Comparison of ENCODE assay signal across 23 cellular contexts in the genomic region with DNA sequence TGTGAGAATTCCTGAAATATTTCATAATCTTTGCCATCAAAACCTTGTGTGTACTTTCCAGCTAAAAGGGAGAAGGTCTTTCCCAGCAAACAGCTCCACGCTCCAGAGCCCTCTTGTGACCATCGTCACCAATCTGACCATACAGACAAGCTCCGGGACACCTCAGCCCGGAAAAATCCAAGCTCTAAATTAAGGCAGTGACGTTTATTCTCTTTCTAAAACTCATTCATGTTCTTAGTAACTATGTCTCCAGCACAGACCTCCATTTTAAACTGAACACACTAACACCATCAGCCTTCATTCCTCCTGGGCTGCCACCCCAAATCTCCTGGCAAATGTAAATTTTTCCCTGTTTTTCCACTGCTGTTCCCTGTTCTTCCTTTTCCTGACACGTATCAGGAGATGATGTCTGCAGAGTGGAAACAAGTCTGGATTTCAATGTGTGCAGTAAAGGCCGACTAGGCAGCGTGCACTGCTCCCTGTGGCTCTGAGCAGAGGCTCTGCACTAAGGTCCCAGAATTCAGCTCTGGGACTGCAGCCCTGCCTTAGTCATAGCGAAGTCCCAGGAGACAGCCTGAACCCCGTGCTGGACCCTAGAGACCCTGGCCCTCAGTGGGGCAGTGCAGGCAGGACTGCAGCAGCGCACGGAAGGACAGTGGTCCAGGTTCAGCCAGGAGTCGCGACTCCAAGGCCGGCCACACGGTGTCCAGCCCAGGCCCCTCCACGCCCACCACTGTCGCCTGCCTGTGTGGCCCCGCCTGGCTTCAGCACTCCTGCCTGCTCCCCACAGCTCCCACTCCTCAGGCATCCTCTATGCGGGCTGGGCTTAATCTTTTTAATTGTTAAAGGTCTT.
A peak's percentile ranks its signal among the peaks of the same experiment; 100 is the strongest.
DNase-seq lines count a peak whose midpoint lies in the region; ATAC-seq and TF ChIP-seq lines count a peak whose summit lies in the region.
"Had no signal": no experiment of that assay in that cellular context is flagged by ENCODE, and none has a peak within 500 bp of the region (broad histone marks: within the 10 kb centered on the region; RNA-seq: fewer than 3 reads in every experiment).

No MANE protein-coding gene starts in this region.

- H3K4me2 ChIP-seq in trophoblast cell (ENCODE audit: low read length) = no peak overlapping the region

- H3K79me2 ChIP-seq in trophoblast cell (ENCODE audit: control insufficient read depth, insufficient read depth, low read length, poor library complexity) = no peaks in the 10 kb centered on the region

- WGBS in upper lobe of left lung, 2 donors = 68 to 79% methylated on average over 14 to 19 of the region's 20 CpGs
- no CpG with 5 or more reads among the region's 20 CpGs for WGBS in trophoblast cell (ENCODE audit: extremely low coverage, insufficient coverage, insufficient read length)

- intact Hi-C loops in cardiac septum (cut with DNase I) (no loop called here), lower lobe of right lung (cut with DNase I) (no loop called here)

- H3K27ac ChIP-seq in cardiac muscle cell = peak overlapping the region; percentile 15
- no peak overlapping the region for H3K27ac ChIP-seq in coronary artery
- no peak overlapping the region for H3K27ac ChIP-seq in lower lobe of right lung
- H3K27ac ChIP-seq in upper lobe of left lung = no peak overlapping the region
- H3K27ac ChIP-seq in trophoblast cell (ENCODE audit: low read depth, low read length) = no peak overlapping the region
- H3K27ac ChIP-seq: epithelial cell of prostate, psoas muscle, SK-N-MC had no signal

- H3K27me3 ChIP-seq in cardiac muscle cell (no peaks in the 10 kb centered on the region), lower lobe of right lung (ENCODE audit: low read depth) (no peaks in the 10 kb centered on the region), upper lobe of left lung (no peaks in the 10 kb centered on the region), trophoblast cell (ENCODE audit: insufficient read depth, low read length) (no peaks in the 10 kb centered on the region)

- no peak overlapping the region for H3K23ac ChIP-seq in trophoblast cell (ENCODE audit: low read length)

- H3K36me3 Mint-ChIP-seq in T-helper 2 cell treated with Interferon-gamma antibody and Interleukin-4, amounts not matched to agents 5 μg/mL and 100 μg/mL, for 36 hours (ENCODE audit: low read depth) = no peaks in the 10 kb centered on the region
- H3K36me3 Mint-ChIP-seq: activated naive CD4-positive, alpha-beta T cell treated with anti-CD3 and anti-CD28 coated beads, Interleukin-2, amount 50 U/mL, for 24 hours; CD14-positive monocyte; stimulated activated memory B cell treated with anti-CD40 and anti-IgM and Interleukin-4, amounts not matched to agents 10 μg/mL and 1 μg/mL and 100 μg/mL, for 72 hours had no signal

- H2AFZ ChIP-seq in trophoblast cell (ENCODE audit: insufficient read depth, low read length, poor library complexity) = no peak overlapping the region

- no peak overlapping the region for H3K27ac Mint-ChIP-seq in T-helper 2 cell treated with Interferon-gamma antibody and Interleukin-4, amounts not matched to agents 5 μg/mL and 100 μg/mL, for 36 hours
- H3K27ac Mint-ChIP-seq: activated CD4-positive, alpha-beta memory T cell treated with anti-CD3 and anti-CD28 coated beads, Interleukin-2, amount 10 ng/mL, durations not matched to agents 7 days and 5 days; activated naive CD4-positive, alpha-beta T cell treated with anti-CD3 and anti-CD28 coated beads, Interleukin-2, amount 50 U/mL, for 24 hours; CD14-positive monocyte; stimulated activated memory B cell treated with anti-CD40 and anti-IgM and Interleukin-4, amounts not matched to agents 10 μg/mL and 1 μg/mL and 100 μg/mL, for 72 hours; T-helper 1 cell treated with Interleukin-12 subunit alpha and Interleukin-12 subunit beta and Interleukin-4 antibody, amounts not matched to agents 30 μg/mL and 1 μg/mL, for 36 hours had no signal

- no peak overlapping the region for H3K14ac ChIP-seq in trophoblast cell (ENCODE audit: low read length)

- no peak overlapping the region for H3K4me3 ChIP-seq in cardiac muscle cell
- no peak overlapping the region for H3K4me3 ChIP-seq in coronary artery
- H3K4me3 ChIP-seq in lower lobe of right lung = no peak overlapping the region
- no peak overlapping the region for H3K4me3 ChIP-seq in upper lobe of left lung
- no peak overlapping the region for H3K4me3 ChIP-seq in trophoblast cell (ENCODE audit: low read depth, low read length)
- H3K4me3 ChIP-seq: psoas muscle, SK-N-MC had no signal

- H3K4me1 Mint-ChIP-seq in T-helper 2 cell treated with Interferon-gamma antibody and Interleukin-4, amounts not matched to agents 5 μg/mL and 100 μg/mL, for 36 hours (ENCODE audit: low read depth) = no peaks in the 10 kb centered on the region
- H3K4me1 Mint-ChIP-seq: activated CD4-positive, alpha-beta memory T cell treated with anti-CD3 and anti-CD28 coated beads, Interleukin-2, amount 10 ng/mL, durations not matched to agents 7 days and 5 days; activated naive CD4-positive, alpha-beta T cell treated with anti-CD3 and anti-CD28 coated beads, Interleukin-2, amount 50 U/mL, for 24 hours; CD14-positive monocyte; stimulated activated memory B cell treated with anti-CD40 and anti-IgM and Interleukin-4, amounts not matched to agents 10 μg/mL and 1 μg/mL and 100 μg/mL, for 72 hours had no signal

- DNase-seq in cardiac muscle cell (ENCODE audit: low read depth in 1 of 2, low spot score in 1 of 2) (peak in 1 of 2 donors; percentile 13), cardiac septum (ENCODE audit: low spot score) (no peak), coronary artery (ENCODE audit: low spot score) (peak; percentile 43), lower lobe of right lung (no peak), upper lobe of left lung (no peak), NCI-H187 treated with DMSO at 0.1 percent for 48 hours (lab: John Stamatoyannopoulos, UW) (no peak), trophoblast cell (no peak)
- no peak for DNase-seq in T-helper 2 cell treated with Interferon-gamma antibody and Interleukin-4, amounts not matched to agents 5 μg/mL and 100 μg/mL, for 36 hours (ENCODE audit: low spot score)
- DNase-seq: activated CD4-positive, alpha-beta memory T cell treated with anti-CD3 and anti-CD28 coated beads, Interleukin-2, amount 10 ng/mL, durations not matched to agents 7 days and 5 days; amniotic stem cell; DMS79; effector CD8-positive, alpha-beta T cell; GDM1; hypothalamus; MV-4-11; psoas muscle had no signal

- TF ChIP-seq POLR2A in upper lobe of left lung (IDR thresholded peaks at IDR 0.05) = no peak

- H2AK5ac ChIP-seq in trophoblast cell (ENCODE audit: low read length) = no peak overlapping the region

- H3K27me3 Mint-ChIP-seq in T-helper 2 cell treated with Interferon-gamma antibody and Interleukin-4, amounts not matched to agents 5 μg/mL and 100 μg/mL, for 36 hours (ENCODE audit: low read depth) = no peaks in the 10 kb centered on the region
- H3K27me3 Mint-ChIP-seq: activated CD4-positive, alpha-beta memory T cell treated with anti-CD3 and anti-CD28 coated beads, Interleukin-2, amount 10 ng/mL, durations not matched to agents 7 days and 5 days; stimulated activated memory B cell treated with anti-CD40 and anti-IgM and Interleukin-4, amounts not matched to agents 10 μg/mL and 1 μg/mL and 100 μg/mL, for 72 hours had no signal

- TF ChIP-seq CTCF in cardiac muscle cell (IDR thresholded peaks at IDR 0.05; ENCODE audit: low read depth, low read length) (no peak), coronary artery (IDR thresholded peaks at IDR 0.05) (no peak), lower lobe of right lung (IDR thresholded peaks at IDR 0.05) (no peak), upper lobe of left lung (IDR thresholded peaks at IDR 0.05) (no peak)

- H3K4ac ChIP-seq in trophoblast cell (ENCODE audit: low read depth, low read length) = no peak overlapping the region

- H3K9ac ChIP-seq in trophoblast cell (ENCODE audit: low read length) = no peak overlapping the region

- no peak overlapping the region for H4K8ac ChIP-seq in trophoblast cell (ENCODE audit: low read depth, low read length)

- H3K36me3 ChIP-seq in cardiac muscle cell = no peaks in the 10 kb centered on the region
- no peaks in the 10 kb centered on the region for H3K36me3 ChIP-seq in lower lobe of right lung
- H3K36me3 ChIP-seq in upper lobe of left lung = no peaks in the 10 kb centered on the region
- H3K36me3 ChIP-seq in trophoblast cell (ENCODE audit: control insufficient read depth in 1 of 2, insufficient read depth in 2 of 2, low read length in 2 of 2) = no peaks in the 10 kb centered on the region

- H2BK120ac ChIP-seq in trophoblast cell (ENCODE audit: insufficient read depth, low read length, poor library complexity) = no peak overlapping the region

- H2BK5ac ChIP-seq in trophoblast cell (ENCODE audit: low read depth, low read length, poor library complexity) = no peak overlapping the region

- no peaks in the 10 kb centered on the region for H3K9me3 ChIP-seq in cardiac muscle cell (ENCODE audit: low read depth)
- H3K9me3 ChIP-seq in lower lobe of right lung = no peaks in the 10 kb centered on the region
- H3K9me3 ChIP-seq in upper lobe of left lung = no peaks in the 10 kb centered on the region
- peaks cover 6% of the 10 kb centered on the region for H3K9me3 ChIP-seq in trophoblast cell (ENCODE audit: insufficient read depth, low read depth, low read length)
- H3K9me3 ChIP-seq: psoas muscle had no signal

- H3K4me3 Mint-ChIP-seq in T-helper 2 cell treated with Interferon-gamma antibody and Interleukin-4, amounts not matched to agents 5 μg/mL and 100 μg/mL, for 36 hours = no peak overlapping the region
- H3K4me3 Mint-ChIP-seq: activated CD4-positive, alpha-beta memory T cell treated with anti-CD3 and anti-CD28 coated beads, Interleukin-2, amount 10 ng/mL, durations not matched to agents 7 days and 5 days; activated naive CD4-positive, alpha-beta T cell treated with anti-CD3 and anti-CD28 coated beads, Interleukin-2, amount 50 U/mL, for 24 hours; CD14-positive monocyte; stimulated activated memory B cell treated with anti-CD40 and anti-IgM and Interleukin-4, amounts not matched to agents 10 μg/mL and 1 μg/mL and 100 μg/mL, for 72 hours; T-helper 1 cell treated with Interleukin-12 subunit alpha and Interleukin-12 subunit beta and Interleukin-4 antibody, amounts not matched to agents 30 μg/mL and 1 μg/mL, for 36 hours had no signal

- H3K9me3 Mint-ChIP-seq in T-helper 2 cell treated with Interferon-gamma antibody and Interleukin-4, amounts not matched to agents 5 μg/mL and 100 μg/mL, for 36 hours = no peaks in the 10 kb centered on the region
- H3K9me3 Mint-ChIP-seq: activated naive CD4-positive, alpha-beta T cell treated with anti-CD3 and anti-CD28 coated beads, Interleukin-2, amount 50 U/mL, for 24 hours; T-helper 1 cell treated with Interleukin-12 subunit alpha and Interleukin-12 subunit beta and Interleukin-4 antibody, amounts not matched to agents 30 μg/mL and 1 μg/mL, for 36 hours had no signal

- no peak overlapping the region for H4K91ac ChIP-seq in trophoblast cell (ENCODE audit: low read depth, low read length)

- no peak overlapping the region for H2BK12ac ChIP-seq in trophoblast cell (ENCODE audit: low read length)

- H3K4me1 ChIP-seq in cardiac muscle cell (ENCODE audit: low read depth) = peaks cover 25% of the 10 kb centered on the region
- peaks cover 15% of the 10 kb centered on the region for H3K4me1 ChIP-seq in lower lobe of right lung
- peaks cover 0 to 17% (median 10%) of the 10 kb centered on the region in 4 donors for H3K4me1 ChIP-seq in upper lobe of left lung
- H3K4me1 ChIP-seq in trophoblast cell (ENCODE audit: control insufficient read depth in 1 of 2, insufficient read depth in 2 of 2, low read length in 2 of 2) = no peaks in the 10 kb centered on the region
- H3K4me1 ChIP-seq: psoas muscle had no signal

- no peaks in the 10 kb centered on the region for H3K79me1 ChIP-seq in trophoblast cell (ENCODE audit: low read length)

- H3K18ac ChIP-seq in trophoblast cell (ENCODE audit: low read length) = no peak overlapping the region

- no peak for TF ChIP-seq EP300 in upper lobe of left lung (IDR thresholded peaks at IDR 0.05)

- peak; percentile 45 to 79 for ATAC-seq in lower lobe of right lung
- peak; percentile 21 to 31 for ATAC-seq in upper lobe of left lung (ENCODE audit: low FRiP score in 2 of 2)
- ATAC-seq: left lobe of liver; psoas muscle; stimulated activated memory B cell treated with anti-CD40 and anti-IgM and Interleukin-4, amounts not matched to agents 10 μg/mL and 1 μg/mL and 100 μg/mL, for 72 hours had no signal

- no peak overlapping the region for H4K12ac ChIP-seq in trophoblast cell (ENCODE audit: low read depth, low read length)
